In the genomic region with DNA sequence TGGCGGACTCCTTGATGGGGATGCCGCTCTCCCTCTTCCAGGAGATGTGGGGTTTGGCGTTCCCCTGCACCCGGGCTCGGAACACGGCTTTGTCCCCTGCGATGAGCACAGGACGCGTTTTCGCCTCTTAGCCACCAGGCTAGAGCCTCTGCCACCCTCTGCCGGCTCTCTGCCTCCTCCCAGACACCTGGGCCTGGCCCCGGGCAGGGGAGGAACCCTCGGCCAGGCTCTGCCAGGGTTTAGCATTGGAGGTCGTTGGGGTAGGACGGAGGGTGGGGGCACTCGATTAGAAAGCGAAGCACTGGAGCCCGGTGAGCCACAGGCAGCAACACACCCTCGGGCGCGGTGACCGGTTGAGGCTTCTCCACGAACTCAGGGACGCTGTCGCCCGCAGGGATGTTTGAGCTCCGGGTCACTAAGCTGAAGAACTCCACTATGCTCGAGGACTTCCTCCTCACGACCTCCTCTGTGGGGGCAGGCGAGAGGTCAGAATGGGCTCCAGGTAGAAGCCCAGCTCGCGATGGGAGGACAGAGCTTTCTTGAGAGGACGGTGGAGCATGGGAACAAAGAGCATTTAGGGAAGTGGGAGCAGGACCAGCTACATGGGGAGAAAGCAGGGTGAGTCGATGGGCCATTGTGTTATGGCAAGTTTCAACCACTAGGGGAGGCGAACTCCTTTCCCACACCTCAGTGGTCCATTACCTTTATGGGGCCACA, we compare ENCODE assay signal across 8 cellular contexts. TPM values are rescaled to one million over a fixed set of nuclear protein-coding genes. Genes with fewer than 3 reads are reported as not detected.
DNase-seq lines count a peak whose midpoint lies in the region; ATAC-seq and TF ChIP-seq lines count a peak whose summit lies in the region.

No MANE protein-coding gene starts in this region.

- H3K4me3 ChIP-seq in brain microvascular endothelial cell (ENCODE audit: low read depth, low read length): peak overlapping the region; percentile 66

- H3K36me3 ChIP-seq in brain microvascular endothelial cell (replicated peaks): no peaks in the 10 kb centered on the region

- TF ChIP-seq CTCF in brain microvascular endothelial cell (IDR thresholded peaks at IDR 0.05; ENCODE audit: low read depth, low read length, missing control alignments): peak; percentile 85

- peak; percentile 78 for ATAC-seq in GM21515 (IDR thresholded peaks at IDR 0.05; ENCODE audit: unreplicated experiment)

- no peaks in the 10 kb centered on the region for H3K27me3 ChIP-seq in brain microvascular endothelial cell (replicated peaks)

- in situ Hi-C loops in G401 (cut with HindIII; ENCODE audit: low sequenced_read_pairs) (no loop called here), brain microvascular endothelial cell (cut with HindIII; ENCODE audit: low pct_ligation_motif_present, low sequenced_read_pairs) (no loop called here)

- H3K27ac ChIP-seq in brain microvascular endothelial cell: no peak overlapping the region

- DNase-seq in G401 (ENCODE audit: low spot score) (peak; percentile 69), HuH-7.5 (ENCODE audit: low spot score) (peak; percentile 52), T-helper 1 cell (peak in 3 of 5 donors; percentile 15 to 42 (median 34)), brain microvascular endothelial cell (peak; percentile 46), islet precursor cell (peak; percentile 78), NK-92 (lab: John Stamatoyannopoulos, UW; ENCODE audit: unreplicated experiment) (no peak)
- peak; percentile 68 for DNase-seq in stimulated activated CD4-positive, alpha-beta T cell treated with anti-CD3 and anti-CD28 coated beads, Interleukin-15, amount 100 ng/mL, for 24 hours

RNA-seq across cellular contexts. Expression of a gene that starts 4.3 kb away (rescaled TPM):
- total RNA-seq in G401 (2014; rRNA removed; shearing (Covaris generic)): not detected in 2 replicates

RNA-seq across cellular contexts. Expression of a gene that starts 23.2 kb away (rescaled TPM):
- 0.34 and 0.55 TPM in 2 replicates for total RNA-seq in G401 (2014; rRNA removed; shearing (Covaris generic))
